8 cellular contexts compared by ENCODE assay signal in genomic region chr6:143843689-143844405, GRCh38. TPM values are rescaled to one million over a fixed set of nuclear protein-coding genes. Genes with fewer than 3 reads are reported as not detected.
DNase-seq lines count a peak whose midpoint lies in the region; ATAC-seq, FAIRE-seq and TF ChIP-seq lines count a peak whose summit lies in the region.

No MANE protein-coding gene starts in this region.

- FAIRE-seq in small intestine (lab: Jason Lieb, UNC): no peak

- no peaks in the 10 kb centered on the region for H4K20me1 ChIP-seq in hepatocyte (ENCODE audit: insufficient read depth, poor library complexity, severe bottlenecking)

- no peak for DNase-seq in stimulated activated naive CD8-positive, alpha-beta T cell treated with anti-CD3 and anti-CD28 coated beads, Interleukin-15, Interleukin-2, amounts not matched to agents 100 U/mL and 50 U/mL, for 24 hours
- no peak for DNase-seq in activated T-cell treated with anti-CD3 and anti-CD28 coated beads, Interleukin-2, amount 50 U/mL, for 4 hours
- DNase-seq in hepatocyte (ENCODE audit: low spot score) (peak; percentile 15), small intestine (no peak)

- peaks cover 40% of the 10 kb centered on the region for H3K4me1 Mint-ChIP-seq in stimulated activated naive CD8-positive, alpha-beta T cell treated with anti-CD3 and anti-CD28 coated beads, Interleukin-15, Interleukin-2, amounts not matched to agents 100 ng/mL and 50 ng/mL, for 24 hours (ENCODE audit: low read depth)
- peaks cover 28% of the 10 kb centered on the region for H3K4me1 Mint-ChIP-seq in activated T-cell treated with anti-CD3 and anti-CD28 coated beads, Interleukin-2, amount 50 U/mL, for 4 hours (ENCODE audit: low read depth)

- no peaks in the 10 kb centered on the region for H3K27me3 Mint-ChIP-seq in stimulated activated naive CD8-positive, alpha-beta T cell treated with anti-CD3 and anti-CD28 coated beads, Interleukin-15, Interleukin-2, amounts not matched to agents 100 ng/mL and 50 ng/mL, for 24 hours
- no peaks in the 10 kb centered on the region for H3K27me3 Mint-ChIP-seq in activated T-cell treated with anti-CD3 and anti-CD28 coated beads, Interleukin-2, amount 50 U/mL, for 4 hours (ENCODE audit: low read depth)

- WGBS in hepatocyte (ENCODE audit: low lambda C conversion rate, missing lambda C conversion rate): 9% methylated on average over 13 of the region's 13 CpGs
- WGBS in small intestine, 3 donors: 0 to 2% (median 2%) methylated on average over 13 of the region's 13 CpGs

- H3K4me3 ChIP-seq in hepatocyte (peak overlapping the region; percentile 40), small intestine (ENCODE audit: low read depth in 1 of 2, low read length in 2 of 2) (peak overlapping the region; percentile 87 to 92)

- ATAC-seq in stimulated activated naive CD8-positive, alpha-beta T cell treated with anti-CD3 and anti-CD28 coated beads, Interleukin-15, Interleukin-2, amounts not matched to agents 100 U/mL and 50 U/mL, for 24 hours: no peak
- peak; percentile 33 for ATAC-seq in HG03354 (IDR thresholded peaks at IDR 0.05; ENCODE audit: poor library complexity, severe bottlenecking, unreplicated experiment)
- peak; percentile 13 to 21 for ATAC-seq in activated T-cell treated with anti-CD3 and anti-CD28 coated beads, Interleukin-2, amount 50 U/mL, for 4 hours
- no peak for ATAC-seq in HG03196 (IDR thresholded peaks at IDR 0.05; ENCODE audit: unreplicated experiment)
- ATAC-seq in HG03139 (IDR thresholded peaks at IDR 0.05; ENCODE audit: unreplicated experiment): no peak

- H3K9me3 ChIP-seq in hepatocyte (ENCODE audit: low read depth) (no peaks in the 10 kb centered on the region), small intestine (ENCODE audit: control insufficient read depth, low read depth) (no peaks in the 10 kb centered on the region)

- H3K9me3 Mint-ChIP-seq in stimulated activated naive CD8-positive, alpha-beta T cell treated with anti-CD3 and anti-CD28 coated beads, Interleukin-15, Interleukin-2, amounts not matched to agents 100 ng/mL and 50 ng/mL, for 24 hours: no peaks in the 10 kb centered on the region
- no peaks in the 10 kb centered on the region for H3K9me3 Mint-ChIP-seq in activated T-cell treated with anti-CD3 and anti-CD28 coated beads, Interleukin-2, amount 50 U/mL, for 4 hours

- H2AFZ ChIP-seq in hepatocyte: peak overlapping the region; percentile 50

- no peaks in the 10 kb centered on the region for H3K9me2 ChIP-seq in hepatocyte (replicated peaks; ENCODE audit: insufficient read depth)

- peaks cover 50% of the 10 kb centered on the region for H3K36me3 Mint-ChIP-seq in stimulated activated naive CD8-positive, alpha-beta T cell treated with anti-CD3 and anti-CD28 coated beads, Interleukin-15, Interleukin-2, amounts not matched to agents 100 ng/mL and 50 ng/mL, for 24 hours (ENCODE audit: low read depth)
- H3K36me3 Mint-ChIP-seq in activated T-cell treated with anti-CD3 and anti-CD28 coated beads, Interleukin-2, amount 50 U/mL, for 4 hours (ENCODE audit: insufficient read depth): peaks cover 30% of the 10 kb centered on the region

- H3K27ac Mint-ChIP-seq in stimulated activated naive CD8-positive, alpha-beta T cell treated with anti-CD3 and anti-CD28 coated beads, Interleukin-15, Interleukin-2, amounts not matched to agents 100 ng/mL and 50 ng/mL, for 24 hours: peak overlapping the region; percentile 98

- peaks cover 32% of the 10 kb centered on the region for H3K79me2 ChIP-seq in hepatocyte

- H3K4me3 Mint-ChIP-seq in stimulated activated naive CD8-positive, alpha-beta T cell treated with anti-CD3 and anti-CD28 coated beads, Interleukin-15, Interleukin-2, amounts not matched to agents 100 ng/mL and 50 ng/mL, for 24 hours: peak overlapping the region; percentile 95
- H3K4me3 Mint-ChIP-seq in activated T-cell treated with anti-CD3 and anti-CD28 coated beads, Interleukin-2, amount 50 U/mL, for 4 hours: peak overlapping the region; percentile 97

- peaks cover 9% of the 10 kb centered on the region for H3K4me1 ChIP-seq in hepatocyte (ENCODE audit: insufficient read depth)
- H3K4me1 ChIP-seq in small intestine (ENCODE audit: control insufficient read depth in 2 of 2, insufficient read depth in 1 of 2, low read depth in 1 of 2, low read length in 1 of 2): peaks cover 4 to 5% of the 10 kb centered on the region in 2 donors

- peak overlapping the region; percentile 75 for H3K27ac ChIP-seq in hepatocyte
- peak overlapping the region; percentile 66 to 97 for H3K27ac ChIP-seq in small intestine (ENCODE audit: low read depth in 1 of 2, low read length in 1 of 2)

- no peak for TF ChIP-seq CTCF in hepatocyte (IDR thresholded peaks at IDR 0.05; ENCODE audit: poor library complexity)

- no peaks in the 10 kb centered on the region for H3K27me3 ChIP-seq in hepatocyte
- no peaks in the 10 kb centered on the region for H3K27me3 ChIP-seq in small intestine (ENCODE audit: control insufficient read depth in 2 of 2, insufficient read depth in 2 of 2, low read length in 2 of 2)

- no peaks in the 10 kb centered on the region for H3K36me3 ChIP-seq in hepatocyte (replicated peaks; ENCODE audit: insufficient read depth, low read depth)
- H3K36me3 ChIP-seq in small intestine (ENCODE audit: control insufficient read depth in 2 of 2, insufficient read depth in 2 of 2, low read length in 2 of 2): peaks cover 8 to 20% of the 10 kb centered on the region in 2 donors

- H3K4me2 ChIP-seq in hepatocyte: peak overlapping the region; percentile 81

RNA-seq across cellular contexts. Expression of gene LTV1, which starts 0.7 kb away (rescaled TPM):
- 10 to 100 TPM; 91.5 to 98.9 (median 96.2) TPM for total RNA-seq in activated T-cell treated with anti-CD3 and anti-CD28 coated beads, Interleukin-2, amount 50 U/mL, for 4 hours
- total RNA-seq in hepatocyte: 21.6 and 22.7 TPM in 2 replicates
- 27.8 and 29.1 TPM in 2 replicates for polyA plus RNA-seq in hepatocyte
- polyA plus RNA-seq in small intestine: 10 to 100 TPM; 17.3 to 25.7 (median 17.7) TPM

RNA-seq across cellular contexts. Expression of gene ZC2HC1B, which starts 20.4 kb away (rescaled TPM):
- total RNA-seq in activated T-cell treated with anti-CD3 and anti-CD28 coated beads, Interleukin-2, amount 50 U/mL, for 4 hours: not detected
- not detected in 2 replicates for total RNA-seq in hepatocyte
- not detected in 2 replicates for polyA plus RNA-seq in hepatocyte
- not detected for polyA plus RNA-seq in small intestine

Comparison
In these comparisons a context has a peak if more than half of its experiments do, and no peak if none do; other contexts are left out.
1. ATAC-seq: peak in HG03354 (single experiment) and activated T-cell treated with anti-CD3 and anti-CD28 coated beads, Interleukin-2, amount 50 U/mL, for 4 hours (2 of 2); none in stimulated activated naive CD8-positive, alpha-beta T cell treated with anti-CD3 and anti-CD28 coated beads, Interleukin-15, Interleukin-2, amounts not matched to agents 100 U/mL and 50 U/mL, for 24 hours (single experiment), HG03196 (single experiment) and HG03139 (single experiment).